ENCODE assay signal across 1 cellular context in genomic region chr1:90831910-90832309, GRCh38.
TF ChIP-seq lines count a peak whose summit lies in the region.

No MANE protein-coding gene starts in this region.

TF ChIP-seq in K562, 482 proteins besides CTCF, POLR2A, EP300 and RAD21 (continued from another document):
- peak; percentile 39; the same call in 1 of the 2 replicates for TF ChIP-seq JUND (IDR thresholded peaks at IDR 0.05; ENCODE audit: borderline replicate concordance, low read depth, low read length)
- TF ChIP-seq JUND (tag; IDR thresholded peaks at IDR 0.05; ENCODE audit: borderline replicate concordance, low read depth, low read length): no peak
- no peak for TF ChIP-seq DDX20 (tag; IDR thresholded peaks at IDR 0.05; ENCODE audit: low read depth)
- no peak for TF ChIP-seq KLF16 (IDR thresholded peaks at IDR 0.05)
- TF ChIP-seq CXXC5 (CRISPR knock-in tag; IDR thresholded peaks at IDR 0.05): peak; percentile 38; the same call in 1 of the 2 replicates
- no peak for TF ChIP-seq CREB3 (tag; conservative IDR thresholded peaks at IDR 0.05; ENCODE audit: low read depth)
- TF ChIP-seq PKNOX1 (IDR thresholded peaks at IDR 0.05): peak; percentile 86
- peak; percentile 41 for TF ChIP-seq FOSL1 (tag; conservative IDR thresholded peaks at IDR 0.05)
TF ChIP-seq in K562: peak in this region for 7.
